In genomic region chr10:75762436-75762802, GRCh38 we compare ENCODE assay signal across 27 cellular contexts.
"Had no signal": no experiment of that assay in that cellular context is flagged by ENCODE, and none has a peak within 500 bp of the region (broad histone marks: within the 10 kb centered on the region; RNA-seq: fewer than 3 reads in every experiment).

No MANE protein-coding gene starts in this region.

- H3K4me3 ChIP-seq: gastroesophageal sphincter, left lung, sigmoid colon, smooth muscle cell, thyroid gland, upper lobe of right lung had no signal

- H3K9me3 ChIP-seq: gastroesophageal sphincter, left lung, neutrophil, sigmoid colon, thyroid gland, upper lobe of right lung had no signal

- H3K27me3 ChIP-seq: gastroesophageal sphincter, left lung, neutrophil, sigmoid colon, thyroid gland, upper lobe of right lung had no signal

- DNase-seq: activated CD4-positive, alpha-beta memory T cell treated with anti-CD3 and anti-CD28 coated beads, Interleukin-2, amount 10 ng/mL, durations not matched to agents 7 days and 5 days; activated CD4-positive, alpha-beta T cell treated with anti-CD3 and anti-CD28 coated beads, Interleukin-2, amount 10 ng/mL, durations not matched to agents 7 days and 5 days; activated CD4-positive, CD25-positive, alpha-beta regulatory T cell treated with anti-CD3 and anti-CD28 coated beads, Interleukin-2, amount 50 U/mL, for 72 hours; activated CD8-positive, alpha-beta memory T cell treated with anti-CD3 and anti-CD28 coated beads, Interleukin-2, amount 50 U/mL, for 48 hours; activated naive CD8-positive, alpha-beta T cell treated with anti-CD3 and anti-CD28 coated beads, Interleukin-2, amount 50 U/mL, for 24 hours; activated T-cell treated with anti-CD3 and anti-CD28 coated beads, Interleukin-2, amount 50 U/mL, for 4 hours; amygdala; caudate nucleus; hippocampal formation; immature natural killer cell; kidney; left lung; retina; sigmoid colon; stimulated activated CD4-positive, alpha-beta T cell treated with anti-CD3 and anti-CD28 coated beads, Interleukin-1b, Interleukin-23, amount 100 ng/mL, for 48 hours; stimulated activated CD4-positive, alpha-beta T cell treated with anti-CD3 and anti-CD28 coated beads, Interleukin-4, amount 100 ng/mL, for 4 hours; stimulated activated CD8-positive, alpha-beta memory T cell treated with anti-CD3 and anti-CD28 coated beads, Interleukin-4, amount 100 ng/mL, for 48 hours; stimulated activated naive CD8-positive, alpha-beta T cell treated with anti-CD3 and anti-CD28 coated beads, Interleukin-15, amount 100 ng/mL, for 72 hours; T-helper 2 cell; upper lobe of right lung had no signal

- H3K27ac ChIP-seq: gastroesophageal sphincter, left lung, neutrophil, sigmoid colon, thyroid gland, upper lobe of right lung had no signal

- H3K4me1 ChIP-seq: left lung had no signal

- H3K4me2 ChIP-seq: smooth muscle cell had no signal

- H3K36me3 ChIP-seq: gastroesophageal sphincter, left lung, neutrophil, sigmoid colon, thyroid gland, upper lobe of right lung had no signal

- FAIRE-seq: endothelial cell of umbilical vein, kidney had no signal

- ATAC-seq: activated naive CD8-positive, alpha-beta T cell treated with anti-CD3 and anti-CD28 coated beads, Interleukin-2, amount 50 U/mL, for 24 hours; activated T-cell treated with anti-CD3 and anti-CD28 coated beads, Interleukin-2, amount 50 U/mL, for 4 hours; activated T-helper 17 cell treated with anti-CD3 and anti-CD28 coated beads, Interleukin-2, amount 50 U/mL, for 72 hours; gastroesophageal sphincter; left lung; stimulated activated memory B cell treated with anti-CD40 and anti-IgM and Interleukin-4, amounts not matched to agents 10 μg/mL and 1 μg/mL and 100 μg/mL, for 72 hours; stimulated activated naive CD8-positive, alpha-beta T cell treated with anti-CD3 and anti-CD28 coated beads, Interleukin-15, amount 100 ng/mL, for 72 hours; upper lobe of right lung had no signal
